In genomic region chr15:90954712-90955671, GRCh38 we compare ENCODE assay signal across 1 cellular context.
TF ChIP-seq lines count a peak whose summit lies in the region.

A gene with protein sequence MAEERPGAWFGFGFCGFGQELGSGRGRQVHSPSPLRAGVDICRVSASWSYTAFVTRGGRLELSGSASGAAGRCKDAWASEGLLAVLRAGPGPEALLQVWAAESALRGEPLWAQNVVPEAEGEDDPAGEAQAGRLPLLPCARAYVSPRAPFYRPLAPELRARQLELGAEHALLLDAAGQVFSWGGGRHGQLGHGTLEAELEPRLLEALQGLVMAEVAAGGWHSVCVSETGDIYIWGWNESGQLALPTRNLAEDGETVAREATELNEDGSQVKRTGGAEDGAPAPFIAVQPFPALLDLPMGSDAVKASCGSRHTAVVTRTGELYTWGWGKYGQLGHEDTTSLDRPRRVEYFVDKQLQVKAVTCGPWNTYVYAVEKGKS (plus strand): TSS chr15:90954884. CDS start chr15:90956735, 1,851 bp downstream.

TF ChIP-seq in HEK293, 187 proteins besides CTCF, POLR2A, EP300 and RAD21 (continued from another document and continues in another):
- TF ChIP-seq ZNF571 (tag by site-specific recombination; IDR thresholded peaks at IDR 0.05) = no peak
- no peak for TF ChIP-seq REPIN1 (tag by site-specific recombination; IDR thresholded peaks at IDR 0.05; ENCODE audit: low read depth)
- TF ChIP-seq, protein P1, sequence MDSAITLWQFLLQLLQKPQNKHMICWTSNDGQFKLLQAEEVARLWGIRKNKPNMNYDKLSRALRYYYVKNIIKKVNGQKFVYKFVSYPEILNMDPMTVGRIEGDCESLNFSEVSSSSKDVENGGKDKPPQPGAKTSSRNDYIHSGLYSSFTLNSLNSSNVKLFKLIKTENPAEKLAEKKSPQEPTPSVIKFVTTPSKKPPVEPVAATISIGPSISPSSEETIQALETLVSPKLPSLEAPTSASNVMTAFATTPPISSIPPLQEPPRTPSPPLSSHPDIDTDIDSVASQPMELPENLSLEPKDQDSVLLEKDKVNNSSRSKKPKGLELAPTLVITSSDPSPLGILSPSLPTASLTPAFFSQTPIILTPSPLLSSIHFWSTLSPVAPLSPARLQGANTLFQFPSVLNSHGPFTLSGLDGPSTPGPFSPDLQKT (IDR thresholded peaks at IDR 0.05; ENCODE audit: borderline replicate concordance, low read depth, low read length) = no peak
- TF ChIP-seq GFI1B (tag by site-specific recombination; IDR thresholded peaks at IDR 0.05) = peak; percentile 42; the same call in 1 of the 2 replicates
- TF ChIP-seq ZNF639 (tag by site-specific recombination; IDR thresholded peaks at IDR 0.05) = peak; percentile 45; the same call in 1 of the 2 replicates
- no peak for TF ChIP-seq ZNF626 (tag by site-specific recombination; IDR thresholded peaks at IDR 0.05)
- TF ChIP-seq ZFHX2 (tag by site-specific recombination; conservative IDR thresholded peaks at IDR 0.05) = peak; percentile 93
- peak; percentile 67 for TF ChIP-seq ZNF184 (tag by site-specific recombination; IDR thresholded peaks at IDR 0.05)
- TF ChIP-seq KLF9 (tag by site-specific recombination; IDR thresholded peaks at IDR 0.05; ENCODE audit: low read depth) = peak; percentile 87
- no peak for TF ChIP-seq IKZF3 (tag by site-specific recombination; IDR thresholded peaks at IDR 0.05)
- TF ChIP-seq ZNF423 (tag by site-specific recombination; IDR thresholded peaks at IDR 0.05) = no peak; the same call in 1 of the 2 replicates
- TF ChIP-seq ZNF704 (tag by site-specific recombination; IDR thresholded peaks at IDR 0.05) = no peak
- no peak for TF ChIP-seq ZNF510 (tag by site-specific recombination; IDR thresholded peaks at IDR 0.05; ENCODE audit: insufficient replicate concordance)
- TF ChIP-seq ZNF449 (tag by site-specific recombination; IDR thresholded peaks at IDR 0.05) = no peak; the same call in 1 of the 2 replicates
- peak; percentile 72 for TF ChIP-seq KLF10 (tag by site-specific recombination; IDR thresholded peaks at IDR 0.05)
- TF ChIP-seq ZNF843 (tag by site-specific recombination; IDR thresholded peaks at IDR 0.05) = peak; percentile 54
- TF ChIP-seq ZNF707 (tag by site-specific recombination; IDR thresholded peaks at IDR 0.05) = no peak
- no peak for TF ChIP-seq ZNF560 (tag by site-specific recombination; IDR thresholded peaks at IDR 0.05; ENCODE audit: borderline replicate concordance)
- no peak for TF ChIP-seq ZNF132 (tag by site-specific recombination; IDR thresholded peaks at IDR 0.05; ENCODE audit: borderline replicate concordance)
- TF ChIP-seq ZNF48 (tag by site-specific recombination; IDR thresholded peaks at IDR 0.05) = no peak
- TF ChIP-seq ZBTB11 (tag by site-specific recombination; conservative IDR thresholded peaks at IDR 0.05; ENCODE audit: low read depth) = peak; percentile 76
- TF ChIP-seq, protein P2, sequence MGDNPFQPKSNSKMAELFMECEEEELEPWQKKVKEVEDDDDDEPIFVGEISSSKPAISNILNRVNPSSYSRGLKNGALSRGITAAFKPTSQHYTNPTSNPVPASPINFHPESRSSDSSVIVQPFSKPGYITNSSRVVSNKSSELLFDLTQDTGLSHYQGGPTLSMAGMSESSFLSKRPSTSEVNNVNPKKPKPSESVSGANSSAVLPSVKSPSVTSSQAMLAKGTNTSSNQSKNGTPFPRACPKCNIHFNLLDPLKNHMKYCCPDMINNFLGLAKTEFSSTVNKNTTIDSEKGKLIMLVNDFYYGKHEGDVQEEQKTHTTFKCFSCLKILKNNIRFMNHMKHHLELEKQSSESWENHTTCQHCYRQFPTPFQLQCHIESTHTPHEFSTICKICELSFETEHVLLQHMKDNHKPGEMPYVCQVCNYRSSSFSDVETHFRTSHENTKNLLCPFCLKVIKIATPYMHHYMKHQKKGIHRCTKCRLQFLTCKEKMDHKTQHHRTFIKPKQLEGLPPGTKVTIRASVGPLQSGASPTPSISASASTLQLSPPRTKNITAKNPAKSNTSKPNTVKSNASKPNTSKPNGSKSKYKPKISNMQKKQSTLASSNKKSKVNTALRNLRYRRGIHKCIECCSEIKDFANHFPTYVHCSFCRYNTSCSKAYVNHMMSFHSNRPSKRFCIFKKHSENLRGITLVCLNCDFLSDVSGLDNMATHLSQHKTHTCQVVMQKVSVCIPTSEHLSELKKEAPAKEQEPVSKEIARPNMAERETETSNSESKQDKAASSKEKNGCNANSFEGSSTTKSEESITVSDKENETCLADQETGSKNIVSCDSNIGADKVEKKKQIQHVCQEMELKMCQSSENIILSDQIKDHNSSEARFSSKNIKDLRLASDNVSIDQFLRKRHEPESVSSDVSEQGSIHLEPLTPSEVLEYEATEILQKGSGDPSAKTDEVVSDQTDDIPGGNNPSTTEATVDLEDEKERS (tag by site-specific recombination; IDR thresholded peaks at IDR 0.05) = peak; percentile 46; the same call in 1 of the 2 replicates
- no peak for TF ChIP-seq ZNF473 (tag by site-specific recombination; IDR thresholded peaks at IDR 0.05)
- TF ChIP-seq ZFP41 (tag by site-specific recombination; IDR thresholded peaks at IDR 0.05; ENCODE audit: borderline replicate concordance) = no peak
- no peak; the same call in 1 of the 2 replicates for TF ChIP-seq TRIM28 (IDR thresholded peaks at IDR 0.05; ENCODE audit: borderline replicate concordance, low read length)
- peak; percentile 91 for TF ChIP-seq ZBTB10 (tag by site-specific recombination; IDR thresholded peaks at IDR 0.05)
- TF ChIP-seq, protein P3, sequence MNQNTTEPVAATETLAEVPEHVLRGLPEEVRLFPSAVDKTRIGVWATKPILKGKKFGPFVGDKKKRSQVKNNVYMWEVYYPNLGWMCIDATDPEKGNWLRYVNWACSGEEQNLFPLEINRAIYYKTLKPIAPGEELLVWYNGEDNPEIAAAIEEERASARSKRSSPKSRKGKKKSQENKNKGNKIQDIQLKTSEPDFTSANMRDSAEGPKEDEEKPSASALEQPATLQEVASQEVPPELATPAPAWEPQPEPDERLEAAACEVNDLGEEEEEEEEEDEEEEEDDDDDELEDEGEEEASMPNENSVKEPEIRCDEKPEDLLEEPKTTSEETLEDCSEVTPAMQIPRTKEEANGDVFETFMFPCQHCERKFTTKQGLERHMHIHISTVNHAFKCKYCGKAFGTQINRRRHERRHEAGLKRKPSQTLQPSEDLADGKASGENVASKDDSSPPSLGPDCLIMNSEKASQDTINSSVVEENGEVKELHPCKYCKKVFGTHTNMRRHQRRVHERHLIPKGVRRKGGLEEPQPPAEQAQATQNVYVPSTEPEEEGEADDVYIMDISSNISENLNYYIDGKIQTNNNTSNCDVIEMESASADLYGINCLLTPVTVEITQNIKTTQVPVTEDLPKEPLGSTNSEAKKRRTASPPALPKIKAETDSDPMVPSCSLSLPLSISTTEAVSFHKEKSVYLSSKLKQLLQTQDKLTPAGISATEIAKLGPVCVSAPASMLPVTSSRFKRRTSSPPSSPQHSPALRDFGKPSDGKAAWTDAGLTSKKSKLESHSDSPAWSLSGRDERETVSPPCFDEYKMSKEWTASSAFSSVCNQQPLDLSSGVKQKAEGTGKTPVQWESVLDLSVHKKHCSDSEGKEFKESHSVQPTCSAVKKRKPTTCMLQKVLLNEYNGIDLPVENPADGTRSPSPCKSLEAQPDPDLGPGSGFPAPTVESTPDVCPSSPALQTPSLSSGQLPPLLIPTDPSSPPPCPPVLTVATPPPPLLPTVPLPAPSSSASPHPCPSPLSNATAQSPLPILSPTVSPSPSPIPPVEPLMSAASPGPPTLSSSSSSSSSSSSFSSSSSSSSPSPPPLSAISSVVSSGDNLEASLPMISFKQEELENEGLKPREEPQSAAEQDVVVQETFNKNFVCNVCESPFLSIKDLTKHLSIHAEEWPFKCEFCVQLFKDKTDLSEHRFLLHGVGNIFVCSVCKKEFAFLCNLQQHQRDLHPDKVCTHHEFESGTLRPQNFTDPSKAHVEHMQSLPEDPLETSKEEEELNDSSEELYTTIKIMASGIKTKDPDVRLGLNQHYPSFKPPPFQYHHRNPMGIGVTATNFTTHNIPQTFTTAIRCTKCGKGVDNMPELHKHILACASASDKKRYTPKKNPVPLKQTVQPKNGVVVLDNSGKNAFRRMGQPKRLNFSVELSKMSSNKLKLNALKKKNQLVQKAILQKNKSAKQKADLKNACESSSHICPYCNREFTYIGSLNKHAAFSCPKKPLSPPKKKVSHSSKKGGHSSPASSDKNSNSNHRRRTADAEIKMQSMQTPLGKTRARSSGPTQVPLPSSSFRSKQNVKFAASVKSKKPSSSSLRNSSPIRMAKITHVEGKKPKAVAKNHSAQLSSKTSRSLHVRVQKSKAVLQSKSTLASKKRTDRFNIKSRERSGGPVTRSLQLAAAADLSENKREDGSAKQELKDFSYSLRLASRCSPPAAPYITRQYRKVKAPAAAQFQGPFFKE (tag by site-specific recombination; IDR thresholded peaks at IDR 0.05; ENCODE audit: borderline replicate concordance) = no peak
